ENCODE assay signal across 20 cellular contexts in the genomic region with DNA sequence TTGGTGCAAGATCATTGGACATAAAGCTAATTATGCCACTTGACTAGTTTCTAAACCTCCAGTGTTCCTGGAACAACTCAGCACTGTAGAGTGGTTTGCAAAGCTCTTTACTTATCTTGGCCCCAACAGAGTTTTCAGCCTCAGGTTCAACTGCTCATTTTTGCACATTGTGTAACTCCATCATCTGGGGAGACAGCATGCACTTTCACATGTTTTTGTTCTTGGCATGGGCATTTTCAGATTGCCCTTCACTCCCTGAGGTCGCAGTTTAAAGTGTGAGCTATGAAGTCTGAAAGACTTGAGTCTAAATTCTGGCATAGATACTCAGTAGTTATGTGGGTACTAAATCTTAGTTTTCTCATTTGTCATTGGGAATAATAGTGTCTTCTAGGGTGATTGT. TPM values are rescaled to one million over a fixed set of nuclear protein-coding genes. Genes with fewer than 3 reads are reported as not detected.
A peak's percentile ranks its signal among the peaks of the same experiment; 100 is the strongest.
DNase-seq lines count a peak whose midpoint lies in the region; ATAC-seq, FAIRE-seq and TF ChIP-seq lines count a peak whose summit lies in the region.
"Had no signal": no experiment of that assay in that cellular context is flagged by ENCODE, and none has a peak within 500 bp of the region (broad histone marks: within the 10 kb centered on the region; RNA-seq: fewer than 3 reads in every experiment).

No MANE protein-coding gene starts in this region.

- H3K9me3 ChIP-seq in adipocyte (ENCODE audit: control insufficient read depth, low read length), result no peaks in the 10 kb centered on the region
- H3K9me3 ChIP-seq: HAP-1 had no signal

- ATAC-seq in activated T-cell treated with anti-CD3 and anti-CD28 coated beads, Interleukin-2, amount 50 U/mL, for 72 hours (replicated peaks in 1 of 2), result no peak
- no peak for ATAC-seq in stimulated activated effector memory CD8-positive, alpha-beta T cell treated with anti-CD3 and anti-CD28 coated beads, Interleukin-12 subunit alpha, Interleukin-12 subunit beta, amount 100 ng/mL, for 72 hours

- H3K9me3 Mint-ChIP-seq in activated T-cell treated with anti-CD3 and anti-CD28 coated beads, Interleukin-2, amount 50 U/mL, for 72 hours, result no peaks in the 10 kb centered on the region
- H3K9me3 Mint-ChIP-seq in stimulated activated effector memory CD8-positive, alpha-beta T cell treated with anti-CD3 and anti-CD28 coated beads, Interleukin-12 subunit alpha, Interleukin-12 subunit beta, amount 100 ng/mL, for 72 hours, result no peaks in the 10 kb centered on the region
- H3K9me3 Mint-ChIP-seq: CD4-positive, alpha-beta memory T cell; HFFc6 had no signal

- H3K36me3 ChIP-seq in adipocyte (ENCODE audit: control insufficient read depth, insufficient read depth, low read length, severe bottlenecking), result peaks cover 26% of the 10 kb centered on the region

- H3K9ac ChIP-seq in adipocyte (ENCODE audit: low read length), result peak overlapping the region; percentile 28

- FAIRE-seq in HTR-8/SVneo (lab: Jason Lieb, UNC), result no peak
- FAIRE-seq: GM12891, GM18507, H54 had no signal

- H3K27me3 Mint-ChIP-seq in activated T-cell treated with anti-CD3 and anti-CD28 coated beads, Interleukin-2, amount 50 U/mL, for 72 hours (ENCODE audit: low read depth), result no peaks in the 10 kb centered on the region
- H3K27me3 Mint-ChIP-seq: CD4-positive, alpha-beta memory T cell had no signal

- H3K27ac Mint-ChIP-seq in activated T-cell treated with anti-CD3 and anti-CD28 coated beads, Interleukin-2, amount 50 U/mL, for 72 hours, result peak overlapping the region; percentile 14
- H3K27ac Mint-ChIP-seq in stimulated activated effector memory CD8-positive, alpha-beta T cell treated with anti-CD3 and anti-CD28 coated beads, Interleukin-12 subunit alpha, Interleukin-12 subunit beta, amount 100 ng/mL, for 72 hours, result peak overlapping the region; percentile 13
- H3K27ac Mint-ChIP-seq: HFFc6 had no signal

- H3K4me3 ChIP-seq in adipocyte (ENCODE audit: low read length) (no peak overlapping the region), choroid plexus epithelial cell (ENCODE audit: low read depth, low read length) (no peak overlapping the region)
- H3K4me3 ChIP-seq: HAP-1 had no signal

- no peak for TF ChIP-seq CTCF in choroid plexus epithelial cell (conservative IDR thresholded peaks at IDR 0.05; ENCODE audit: low read depth, low read length)

- no peaks in the 10 kb centered on the region for H3K27me3 ChIP-seq in adipocyte (replicated peaks; ENCODE audit: control insufficient read depth, insufficient read depth, low read length)

- H3K4me1 ChIP-seq in adipocyte (ENCODE audit: control insufficient read depth, insufficient read depth, low read length), result peaks cover 29% of the 10 kb centered on the region

- H3K4me3 Mint-ChIP-seq in activated T-cell treated with anti-CD3 and anti-CD28 coated beads, Interleukin-2, amount 50 U/mL, for 72 hours, result no peak overlapping the region
- H3K4me3 Mint-ChIP-seq in stimulated activated effector memory CD8-positive, alpha-beta T cell treated with anti-CD3 and anti-CD28 coated beads, Interleukin-12 subunit alpha, Interleukin-12 subunit beta, amount 100 ng/mL, for 72 hours, result no peak overlapping the region
- H3K4me3 Mint-ChIP-seq: CD4-positive, alpha-beta memory T cell; HFFc6 had no signal

- peaks cover 40% of the 10 kb centered on the region for H3K4me1 Mint-ChIP-seq in activated T-cell treated with anti-CD3 and anti-CD28 coated beads, Interleukin-2, amount 50 U/mL, for 72 hours (ENCODE audit: low read depth)
- peaks cover 28% of the 10 kb centered on the region for H3K4me1 Mint-ChIP-seq in stimulated activated effector memory CD8-positive, alpha-beta T cell treated with anti-CD3 and anti-CD28 coated beads, Interleukin-12 subunit alpha, Interleukin-12 subunit beta, amount 100 ng/mL, for 72 hours

- H3K36me3 Mint-ChIP-seq in activated T-cell treated with anti-CD3 and anti-CD28 coated beads, Interleukin-2, amount 50 U/mL, for 72 hours (ENCODE audit: insufficient read depth in 2 of 2), result peaks cover 6 to 23% of the 10 kb centered on the region in 2 donors
- H3K36me3 Mint-ChIP-seq in stimulated activated effector memory CD8-positive, alpha-beta T cell treated with anti-CD3 and anti-CD28 coated beads, Interleukin-12 subunit alpha, Interleukin-12 subunit beta, amount 100 ng/mL, for 72 hours, result peaks cover 24% of the 10 kb centered on the region

- no peak for DNase-seq in activated T-cell treated with anti-CD3 and anti-CD28 coated beads, Interleukin-2, amount 50 U/mL, for 72 hours
- DNase-seq in activated T-cell treated with anti-CD3 and anti-CD28 coated beads for 4 hours, result no peak
- no peak for DNase-seq in adipocyte (ENCODE audit: low read depth)
- DNase-seq in choroid plexus epithelial cell (ENCODE audit: low read depth), result peak; percentile 28
- no peak for DNase-seq in stimulated activated effector memory CD8-positive, alpha-beta T cell treated with anti-CD3 and anti-CD28 coated beads, Interleukin-12 subunit alpha, Interleukin-12 subunit beta, amount 100 ng/mL, for 72 hours (ENCODE audit: low spot score in 2 of 2)
- no peak for DNase-seq in NCI-H2081 (lab: John Stamatoyannopoulos, UW)
- DNase-seq in HTR-8/SVneo (ENCODE audit: insufficient read length, low spot score), result no peak
- DNase-seq: C1 segment of cervical spinal cord; Calu3; CD4-positive, alpha-beta memory T cell; COR-L47; DMS53; DMS79 treated with DMSO at 0.1 percent for 48 hours; GF-D8; GOT3; HFFc6 had no signal

RNA-seq across cellular contexts. Expression of a gene that starts 5.1 kb away (rescaled TPM):
- 10 to 100 TPM; 46.4 to 47.0 TPM for total RNA-seq in activated T-cell treated with anti-CD3 and anti-CD28 coated beads, Interleukin-2, amount 50 U/mL, for 72 hours

RNA-seq across cellular contexts. Expression of a gene that starts 10.4 kb away (rescaled TPM):
- 10 to 100 TPM; 17.9 to 18.5 TPM for total RNA-seq in activated T-cell treated with anti-CD3 and anti-CD28 coated beads, Interleukin-2, amount 50 U/mL, for 72 hours

RNA-seq across cellular contexts. Expression of a gene that starts 36.8 kb away (rescaled TPM):
- 10 to 100 TPM; 25.9 to 28.2 TPM for total RNA-seq in activated T-cell treated with anti-CD3 and anti-CD28 coated beads, Interleukin-2, amount 50 U/mL, for 72 hours

RNA-seq across cellular contexts. Expression of a gene that starts 43.9 kb away (rescaled TPM):
- total RNA-seq in activated T-cell treated with anti-CD3 and anti-CD28 coated beads, Interleukin-2, amount 50 U/mL, for 72 hours, result 100 to 1,000 TPM; 285 to 355 TPM
